In the genomic region with DNA sequence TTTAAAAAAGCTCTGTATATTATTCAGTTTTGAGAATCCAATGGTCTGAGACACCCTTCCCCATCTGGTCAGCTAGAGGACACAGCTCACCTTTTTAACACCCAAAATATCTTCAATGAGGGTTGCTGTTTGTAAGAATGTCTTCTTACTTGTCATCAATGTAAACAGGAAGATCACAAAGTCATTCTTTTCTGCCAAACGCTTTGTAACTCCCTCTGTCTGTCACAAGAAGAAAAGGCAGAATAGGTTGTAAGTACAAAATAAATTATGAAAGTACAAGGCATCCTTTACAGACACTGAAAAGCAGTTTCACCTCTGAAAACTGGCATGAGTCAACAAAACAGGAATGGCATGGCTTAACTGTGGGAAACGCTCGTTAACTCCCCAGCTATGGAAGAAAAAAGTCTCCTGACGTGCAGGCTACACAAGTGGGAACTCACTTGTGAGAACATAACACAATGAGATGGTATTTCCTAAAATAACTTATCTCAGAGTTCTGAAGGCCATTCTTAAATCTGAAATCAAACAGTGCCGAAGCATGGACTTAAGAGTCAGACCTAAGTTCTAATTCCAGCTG, we compare ENCODE assay signal across 16 cellular contexts. TPM values are rescaled to one million over a fixed set of nuclear protein-coding genes. Genes with fewer than 3 reads are reported as not detected.
DNase-seq lines count a peak whose midpoint lies in the region; ATAC-seq and TF ChIP-seq lines count a peak whose summit lies in the region.
"Had no signal": no experiment of that assay in that cellular context is flagged by ENCODE, and none has a peak within 500 bp of the region (broad histone marks: within the 10 kb centered on the region; RNA-seq: fewer than 3 reads in every experiment).

No MANE protein-coding gene starts in this region.

- H3K27me3 ChIP-seq in heart left ventricle (no peaks in the 10 kb centered on the region), smooth muscle cell (ENCODE audit: low read depth) (no peaks in the 10 kb centered on the region)
- H3K27me3 ChIP-seq: transverse colon had no signal

- H3K79me2 ChIP-seq in smooth muscle cell (ENCODE audit: low read depth): peaks cover 12% of the 10 kb centered on the region

- H3K9ac ChIP-seq in smooth muscle cell (ENCODE audit: low read depth): no peak overlapping the region

- intact Hi-C loops in Right ventricle myocardium inferior (cut with DNase I): loop anchor here (5.0 kb wide), 1 partner anchor 42 kb away; the partner anchor contains the start of gene TRPC4AP
- intact Hi-C loops in cardiac septum (cut with DNase I): no loop called here
- intact Hi-C loops in heart left ventricle (cut with DNase I): no loop called here
- intact Hi-C loops in posterior cingulate gyrus (cut with DNase I): no loop called here

- TF ChIP-seq CTCF in heart left ventricle (IDR thresholded peaks at IDR 0.05) (no peak), smooth muscle cell (IDR thresholded peaks at IDR 0.05; ENCODE audit: borderline replicate concordance, insufficient read depth, poor library complexity, severe bottlenecking) (no peak)

- no peaks in the 10 kb centered on the region for H3F3A ChIP-seq in smooth muscle cell (ENCODE audit: low read depth)

- peaks cover 0 to 30% (median 3%) of the 10 kb centered on the region in 12 donors for H3K4me1 ChIP-seq in heart left ventricle
- H3K4me1 ChIP-seq in smooth muscle cell (ENCODE audit: low read depth): no peaks in the 10 kb centered on the region
- H3K4me1 ChIP-seq: transverse colon had no signal

- H3K36me3 ChIP-seq in heart left ventricle: peaks cover 0 to 91% (median 72%) of the 10 kb centered on the region in 9 donors
- peaks cover 24% of the 10 kb centered on the region for H3K36me3 ChIP-seq in smooth muscle cell (ENCODE audit: low read depth)

- H3K27ac ChIP-seq in angular gyrus (ENCODE audit: low read depth, low read length) (peak overlapping the region; percentile 84), heart left ventricle (peak overlapping the region in 10 of 12 donors; percentile 1 to 77 (median 30)), smooth muscle cell (ENCODE audit: low read depth) (peak overlapping the region; percentile 76)
- H3K27ac ChIP-seq: lower lobe of right lung, PC-9, transverse colon had no signal

- no peak for TF ChIP-seq POLR2A in heart left ventricle (IDR thresholded peaks at IDR 0.05)

- 52 to 58% (median 54%) methylated on average over 5 of the region's 5 CpGs for WGBS in heart left ventricle, 4 donors
- 48% methylated on average over 5 of the region's 5 CpGs for WGBS in smooth muscle cell (ENCODE audit: low lambda C conversion rate)

- no peak overlapping the region for H2AFZ ChIP-seq in smooth muscle cell (ENCODE audit: low read depth)
- H2AFZ ChIP-seq: PC-9 had no signal

- peaks cover 85% of the 10 kb centered on the region for H4K20me1 ChIP-seq in smooth muscle cell (ENCODE audit: low read depth)

- peak; percentile 37 for ATAC-seq in Right ventricle myocardium inferior
- peak; percentile 51 to 88 (median 78) for ATAC-seq in heart left ventricle
- ATAC-seq in GM18519 (IDR thresholded peaks at IDR 0.05; ENCODE audit: low FRiP score, unreplicated experiment): no peak
- ATAC-seq: activated CD8-positive, alpha-beta T cell treated with anti-CD3 and anti-CD28 coated beads for 36 hours had no signal

- no peak for DNase-seq in Right ventricle myocardium inferior (ENCODE audit: missing footprints)
- DNase-seq in cardiac septum (ENCODE audit: low spot score): no peak
- no peak for DNase-seq in heart left ventricle
- DNase-seq in smooth muscle cell (lab: John Stamatoyannopoulos, UW; ENCODE audit: unreplicated experiment): no peak
- no peak for DNase-seq in stimulated activated CD4-positive, alpha-beta T cell treated with anti-CD3 and anti-CD28 coated beads, Interleukin-2, amount 100 ng/mL, for 24 hours
- DNase-seq in posterior cingulate gyrus: no peak
- DNase-seq: activated CD8-positive, alpha-beta T cell treated with anti-CD3 and anti-CD28 coated beads for 36 hours; aorta; effector CD8-positive, alpha-beta T cell; lower lobe of right lung; NCI-H2029 treated with DMSO at 0.1 percent for 48 hours; NCI-H524 treated with DMSO at 0.1 percent for 48 hours; PC-9; transverse colon had no signal

- no peak overlapping the region for H3K4me2 ChIP-seq in smooth muscle cell
- H3K4me2 ChIP-seq: PC-9 had no signal

- H3K4me3 ChIP-seq in heart left ventricle (no peak overlapping the region), smooth muscle cell (no peak overlapping the region)
- H3K4me3 ChIP-seq: lower lobe of right lung, PC-9, transverse colon had no signal

- H3K9me3 ChIP-seq in heart left ventricle (no peaks in the 10 kb centered on the region), smooth muscle cell (replicated peaks; ENCODE audit: low read depth) (no peaks in the 10 kb centered on the region)
- H3K9me3 ChIP-seq: lower lobe of right lung, transverse colon had no signal

RNA-seq across cellular contexts. Expression of gene TRPC4AP, which starts 42.7 kb away (rescaled TPM):
- 35.3 TPM for total RNA-seq in Right ventricle myocardium inferior
- total RNA-seq in cardiac septum: 34.9 TPM
- 10 to 100 TPM; 31.5 to 51.8 (median 38.6) TPM for total RNA-seq in heart left ventricle
- polyA plus RNA-seq in heart left ventricle: 10 to 100 TPM; 21.2 to 42.7 TPM
- total RNA-seq in smooth muscle cell: 77.3 and 83.5 TPM in 2 replicates
- polyA plus RNA-seq in smooth muscle cell: 87.2 and 95.4 TPM in 2 replicates

Comparison
In these comparisons a context has a peak if more than half of its experiments do, and no peak if none do; other contexts are left out.
1. H3K27ac ChIP-seq: peak in every context shown above with its lines; median percentile 84 in angular gyrus; 76 in smooth muscle cell; 30 in heart left ventricle.